ENCODE assay signal across 16 cellular contexts in genomic region chr5:51622161-51622790, GRCh38.
DNase-seq lines count a peak whose midpoint lies in the region; ATAC-seq and TF ChIP-seq lines count a peak whose summit lies in the region.
"Had no signal": no experiment of that assay in that cellular context is flagged by ENCODE, and none has a peak within 500 bp of the region (broad histone marks: within the 10 kb centered on the region; RNA-seq: fewer than 3 reads in every experiment).

No MANE protein-coding gene starts in this region.

- no CpG with 5 or more reads among the region's 2 CpGs for WGBS in H9 (ENCODE audit: extremely low coverage, insufficient read length, low lambda C conversion rate)

- H3K9me2 ChIP-seq in PC-3 (replicated peaks; ENCODE audit: low read length) = no peaks in the 10 kb centered on the region

- no peaks in the 10 kb centered on the region for H3K79me1 ChIP-seq in H9 (ENCODE audit: insufficient read depth, low read depth, low read length, poor library complexity, severe bottlenecking)

- CTCF ChIA-PET in PC-3 (lab: Charles Lee) = no interaction called here
- CTCF ChIA-PET in RWPE1 (lab: Yijun Ruan, JAX) = interaction anchor here (0.5 to 0.7 kb wide), 3 partner anchors 16 to 955 kb away, joined by 3 to 6 read pairs (median 3); no protein-coding TSS in a partner anchor

- no peak overlapping the region for H2BK12ac ChIP-seq in H9 (ENCODE audit: insufficient read length, low read depth, low read length)

- H4K8ac ChIP-seq in H9 (replicated peaks; ENCODE audit: insufficient read length, low read depth, low read length) = no peak overlapping the region

- no peak overlapping the region for H3K4me3 ChIP-seq in PC-3 (ENCODE audit: low read length)
- H3K4me3 ChIP-seq: GM23248 had no signal

- H3K27me3 Mint-ChIP-seq in H9 (ENCODE audit: low read depth) (no peaks in the 10 kb centered on the region; the same call in none of the 2 replicates), mesothelial cell of epicardium (ENCODE audit: low read depth) (no peaks in the 10 kb centered on the region)
- H3K27me3 Mint-ChIP-seq: B cell; CD4-positive, alpha-beta T cell had no signal

- H3K9me3 ChIP-seq in H9 (ENCODE audit: control insufficient read depth, low read depth, low read length) = no peaks in the 10 kb centered on the region
- no peaks in the 10 kb centered on the region for H3K9me3 ChIP-seq in PC-3 (ENCODE audit: low read length)

- no peak overlapping the region for H3K4ac ChIP-seq in H9 (ENCODE audit: low read depth, low read length)

- H4K5ac ChIP-seq in H9 (ENCODE audit: insufficient read length, low read depth, low read length) = no peak overlapping the region

- no peak overlapping the region for H4K91ac ChIP-seq in H9 (ENCODE audit: insufficient read length, low read depth, low read length)

- H3K9me3 Mint-ChIP-seq in H9 (peaks cover 0 to 4% of the 10 kb centered on the region in 2 experiments; a peak in 3 of 5 replicates), mesothelial cell of epicardium (peaks cover 5% of the 10 kb centered on the region)

- H3K27ac ChIP-seq in H9 (ENCODE audit: insufficient read length, low read depth, low read length) = no peak overlapping the region
- no peak overlapping the region for H3K27ac ChIP-seq in PC-3 (ENCODE audit: low read length)
- H3K27ac ChIP-seq in RWPE1 = no peak overlapping the region
- H3K27ac ChIP-seq: GM23248, HL-60 had no signal

- H2BK15ac ChIP-seq in H9 (ENCODE audit: low read depth, low read length) = no peak overlapping the region

- H3F3A ChIP-seq in PC-3 (ENCODE audit: low read length, unreplicated experiment) = no peaks in the 10 kb centered on the region

- H3K36me3 Mint-ChIP-seq in H9 (ENCODE audit: insufficient read depth in 1 of 3, low read depth in 3 of 3) (0 out of 7 replicates have a peak, but pooled peaks cover 0 to 5% (median 0%) of the 10 kb centered on the region in 3 experiments), mesothelial cell of epicardium (no peaks in the 10 kb centered on the region)

- H3K4me1 ChIP-seq in H9 (ENCODE audit: insufficient read depth, low read length) (peaks cover 4% of the 10 kb centered on the region; the same call in 1 of the 2 replicates), PC-3 (ENCODE audit: insufficient read depth, low read length) (no peaks in the 10 kb centered on the region)

- H3K14ac ChIP-seq in H9 (ENCODE audit: insufficient read depth, low read length) = no peak overlapping the region

- H3K27me3 ChIP-seq in H9 (ENCODE audit: insufficient read depth, low read length) = no peaks in the 10 kb centered on the region
- no peaks in the 10 kb centered on the region for H3K27me3 ChIP-seq in PC-3 (ENCODE audit: low read length)

- peak; percentile 42 for DNase-seq in DMS114 treated with DMSO at 0.1 percent for 48 hours (lab: John Stamatoyannopoulos, UW; ENCODE audit: unreplicated experiment)
- no peak for DNase-seq in H9
- DNase-seq in PC-3 = no peak
- DNase-seq in mesothelial cell of epicardium (ENCODE audit: low spot score in 2 of 2, unreplicated experiment in 2 of 2) = no peak
- DNase-seq in RWPE1 (ENCODE audit: low spot score) = no peak
- no peak for DNase-seq in NCI-H774 (lab: John Stamatoyannopoulos, UW)
- DNase-seq in COLO668 (lab: John Stamatoyannopoulos, UW; ENCODE audit: unreplicated experiment) = no peak
- no peak for DNase-seq in NCI-H526 treated with DMSO at 0.1 percent for 48 hours (lab: John Stamatoyannopoulos, UW)
- DNase-seq: ACHN; C1 segment of cervical spinal cord; CD4-positive, alpha-beta T cell; DMS153; GM23248; HCEC 1CT had no signal

- H3K23me2 ChIP-seq in H9 (ENCODE audit: insufficient read length, low read depth, low read length, poor library complexity, severe bottlenecking) = no peaks in the 10 kb centered on the region

- H3K9ac ChIP-seq in H9 (ENCODE audit: extremely low read depth, insufficient read length, low read length) (no peak overlapping the region), PC-3 (ENCODE audit: low read length) (no peak overlapping the region)
- H3K9ac ChIP-seq: GM23248 had no signal

- TF ChIP-seq CTCF in H9 (conservative IDR thresholded peaks at IDR 0.05) (no peak), PC-3 (conservative IDR thresholded peaks at IDR 0.05; ENCODE audit: low read depth, low read length) (no peak), mesothelial cell of epicardium (IDR thresholded peaks at IDR 0.05; ENCODE audit: unreplicated experiment) (no peak), RWPE1 (conservative IDR thresholded peaks at IDR 0.05; ENCODE audit: low read depth) (no peak)

- no peak overlapping the region for H2BK20ac ChIP-seq in H9 (ENCODE audit: low read depth, low read length, poor library complexity, severe bottlenecking)

- POLR2A ChIA-PET in PC-3 (lab: Charles Lee; ENCODE audit: unreplicated experiment) (interaction anchor here (0.5 kb wide), 1 partner anchor 357 kb away, joined by 12 read pairs; no protein-coding TSS in a partner anchor), RWPE1 (lab: Yijun Ruan, JAX; ENCODE audit: low non-redundant PET) (no interaction called here)

- no peak overlapping the region for H3K27ac Mint-ChIP-seq in H9
- peak overlapping the region; percentile 44 for H3K27ac Mint-ChIP-seq in mesothelial cell of epicardium
- H3K27ac Mint-ChIP-seq: B cell; CD4-positive, alpha-beta T cell had no signal

- H2BK120ac ChIP-seq in H9 (ENCODE audit: low read depth, low read length, poor library complexity, severe bottlenecking) = no peak overlapping the region

- H3K4me3 Mint-ChIP-seq in H9 (no peak overlapping the region), mesothelial cell of epicardium (no peak overlapping the region)
- H3K4me3 Mint-ChIP-seq: B cell; CD4-positive, alpha-beta T cell had no signal

- no peak overlapping the region for H3K4me2 ChIP-seq in H9 (ENCODE audit: insufficient read depth, insufficient read length, low read length)
- H3K4me2 ChIP-seq in PC-3 (ENCODE audit: low read length) = no peak overlapping the region

- H2AK5ac ChIP-seq in H9 (ENCODE audit: insufficient read length, low read length) = no peak overlapping the region

- BruUV-seq in PC-3 (replicated peaks; lab: Mats Ljungman, UMichigan) = no TSS peak

- no peak overlapping the region for H3K56ac ChIP-seq in H9 (ENCODE audit: insufficient read length, low read depth, low read length)

- peaks cover 11 to 13% of the 10 kb centered on the region in 2 experiments for H3K4me1 Mint-ChIP-seq in H9
- H3K4me1 Mint-ChIP-seq in mesothelial cell of epicardium = peaks cover 19% of the 10 kb centered on the region
- H3K4me1 Mint-ChIP-seq: B cell had no signal

- H3K36me3 ChIP-seq in PC-3 (ENCODE audit: low read depth, low read length) = no peaks in the 10 kb centered on the region

- H3T11ph ChIP-seq in H9 (ENCODE audit: low read length) = no peak overlapping the region

- no peaks in the 10 kb centered on the region for H3K79me2 ChIP-seq in H9 (ENCODE audit: insufficient read depth, low read length)
- no peaks in the 10 kb centered on the region for H3K79me2 ChIP-seq in PC-3 (ENCODE audit: low read length)

- peak overlapping the region; percentile 56 for H2AFZ ChIP-seq in H9 (ENCODE audit: low read length)
- H2AFZ ChIP-seq in PC-3 (ENCODE audit: low read length) = 0 out of 2 replicates have a peak overlapping the region, but pooled peaks have one; percentile 18
- H2AFZ ChIP-seq: GM23248 had no signal

- H3K18ac ChIP-seq in H9 (ENCODE audit: insufficient read length, low read depth, low read length) = no peak overlapping the region

- H4K20me1 ChIP-seq in H9 (ENCODE audit: control insufficient read depth, insufficient read depth, insufficient read length) (no peaks in the 10 kb centered on the region), PC-3 (ENCODE audit: low read length) (no peaks in the 10 kb centered on the region)

- H2BK5ac ChIP-seq in H9 (ENCODE audit: insufficient read length, low read length) = no peak overlapping the region

- no peak for ATAC-seq in PC-3

- H3K23ac ChIP-seq in H9 (ENCODE audit: insufficient read length, low read depth, low read length) = no peak overlapping the region

- intact Hi-C loops in PC-3 (cut with micrococcal nuclease) = no loop called here
